ENCODE assay signal across 1 cellular context in the genomic region with DNA sequence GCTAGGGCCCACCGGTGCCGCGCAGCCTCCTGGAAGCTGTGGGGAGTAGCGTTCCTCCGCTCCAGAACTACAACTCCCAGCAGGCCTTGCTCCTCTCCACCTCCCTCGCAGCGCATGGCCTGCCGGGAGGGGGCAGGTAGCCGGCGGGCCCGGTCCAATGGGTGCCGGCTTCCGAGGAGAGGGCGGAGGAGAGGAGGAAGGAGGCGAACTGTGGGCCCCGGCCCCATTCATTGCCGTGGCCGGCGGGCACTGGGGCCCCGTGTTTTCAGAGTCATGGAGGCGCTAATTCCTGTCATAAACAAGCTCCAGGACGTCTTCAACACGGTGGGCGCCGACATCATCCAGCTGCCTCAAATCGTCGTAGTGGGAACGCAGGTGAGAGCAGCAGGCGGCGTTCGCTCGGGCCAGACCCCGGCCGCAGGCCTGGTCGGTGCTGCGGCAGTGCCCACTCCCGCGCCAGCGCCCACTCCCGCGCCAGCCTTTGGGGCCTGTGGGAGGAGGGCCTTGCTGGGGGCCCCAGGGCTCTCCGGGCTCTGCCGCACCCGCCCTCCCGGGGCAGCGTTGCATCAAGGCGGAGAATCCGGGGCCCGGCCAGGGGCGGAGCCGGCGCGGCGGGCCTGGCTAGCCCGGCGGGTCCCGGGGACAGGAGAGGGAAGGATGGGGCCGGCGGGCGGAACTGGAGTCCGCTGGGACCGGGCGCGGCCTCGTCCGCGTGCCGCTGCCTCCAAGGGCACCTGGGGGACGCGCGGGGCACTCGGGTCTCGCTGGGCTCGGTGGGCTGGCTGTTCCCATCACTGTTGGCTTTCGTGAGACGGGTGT.
TF ChIP-seq lines count a peak whose summit lies in the region.

DNM1L (plus strand) TSS at position 211 of the 819 bp plus-strand sequence; CDS start at position 274, 63 bp downstream.

TF ChIP-seq in HepG2, 621 proteins besides CTCF, POLR2A, EP300 and RAD21 (continued from another document and continues in another):
- peak; percentile 17; the same call in 1 of the 2 replicates for TF ChIP-seq NFAT5 (CRISPR knock-in tag; IDR thresholded peaks at IDR 0.05)
- TF ChIP-seq, protein P1, sequence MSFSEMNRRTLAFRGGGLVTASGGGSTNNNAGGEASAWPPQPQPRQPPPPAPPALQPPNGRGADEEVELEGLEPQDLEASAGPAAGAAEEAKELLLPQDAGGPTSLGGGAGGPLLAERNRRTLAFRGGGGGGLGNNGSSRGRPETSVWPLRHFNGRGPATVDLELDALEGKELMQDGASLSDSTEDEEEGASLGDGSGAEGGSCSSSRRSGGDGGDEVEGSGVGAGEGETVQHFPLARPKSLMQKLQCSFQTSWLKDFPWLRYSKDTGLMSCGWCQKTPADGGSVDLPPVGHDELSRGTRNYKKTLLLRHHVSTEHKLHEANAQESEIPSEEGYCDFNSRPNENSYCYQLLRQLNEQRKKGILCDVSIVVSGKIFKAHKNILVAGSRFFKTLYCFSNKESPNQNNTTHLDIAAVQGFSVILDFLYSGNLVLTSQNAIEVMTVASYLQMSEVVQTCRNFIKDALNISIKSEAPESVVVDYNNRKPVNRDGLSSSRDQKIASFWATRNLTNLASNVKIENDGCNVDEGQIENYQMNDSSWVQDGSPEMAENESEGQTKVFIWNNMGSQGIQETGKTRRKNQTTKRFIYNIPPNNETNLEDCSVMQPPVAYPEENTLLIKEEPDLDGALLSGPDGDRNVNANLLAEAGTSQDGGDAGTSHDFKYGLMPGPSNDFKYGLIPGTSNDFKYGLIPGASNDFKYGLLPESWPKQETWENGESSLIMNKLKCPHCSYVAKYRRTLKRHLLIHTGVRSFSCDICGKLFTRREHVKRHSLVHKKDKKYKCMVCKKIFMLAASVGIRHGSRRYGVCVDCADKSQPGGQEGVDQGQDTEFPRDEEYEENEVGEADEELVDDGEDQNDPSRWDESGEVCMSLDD (CRISPR knock-in tag; IDR thresholded peaks at IDR 0.05; ENCODE audit: borderline replicate concordance) = 0 out of 2 replicates have a peak, but pooled peaks have one; percentile 40
- TF ChIP-seq ZNF605 (CRISPR knock-in tag; IDR thresholded peaks at IDR 0.05) = peak; percentile 84; the same call in 1 of the 2 replicates
- TF ChIP-seq JUN (CRISPR knock-in tag; IDR thresholded peaks at IDR 0.05) = 0 out of 2 replicates have a peak, but pooled peaks have one; percentile 57
- TF ChIP-seq THYN1 (CRISPR knock-in tag; IDR thresholded peaks at IDR 0.05; ENCODE audit: borderline replicate concordance, low read depth) = no peak
- peak; percentile 22; the same call in 1 of the 2 replicates for TF ChIP-seq TGIF2 (CRISPR knock-in tag; IDR thresholded peaks at IDR 0.05)
- peak; percentile 64; the same call in 1 of the 2 replicates for TF ChIP-seq ZZZ3 (CRISPR knock-in tag; IDR thresholded peaks at IDR 0.05; ENCODE audit: borderline replicate concordance)
- TF ChIP-seq HNRNPUL1 (IDR thresholded peaks at IDR 0.05; ENCODE audit: low read depth, low read length) = no peak
- peak; percentile 93; the same call in 1 of the 2 replicates for TF ChIP-seq PAWR (CRISPR knock-in tag; IDR thresholded peaks at IDR 0.05; ENCODE audit: borderline replicate concordance)
- TF ChIP-seq POLR2G (IDR thresholded peaks at IDR 0.05; ENCODE audit: low read depth, low read length) = peak; percentile 97
- TF ChIP-seq, protein P2, sequence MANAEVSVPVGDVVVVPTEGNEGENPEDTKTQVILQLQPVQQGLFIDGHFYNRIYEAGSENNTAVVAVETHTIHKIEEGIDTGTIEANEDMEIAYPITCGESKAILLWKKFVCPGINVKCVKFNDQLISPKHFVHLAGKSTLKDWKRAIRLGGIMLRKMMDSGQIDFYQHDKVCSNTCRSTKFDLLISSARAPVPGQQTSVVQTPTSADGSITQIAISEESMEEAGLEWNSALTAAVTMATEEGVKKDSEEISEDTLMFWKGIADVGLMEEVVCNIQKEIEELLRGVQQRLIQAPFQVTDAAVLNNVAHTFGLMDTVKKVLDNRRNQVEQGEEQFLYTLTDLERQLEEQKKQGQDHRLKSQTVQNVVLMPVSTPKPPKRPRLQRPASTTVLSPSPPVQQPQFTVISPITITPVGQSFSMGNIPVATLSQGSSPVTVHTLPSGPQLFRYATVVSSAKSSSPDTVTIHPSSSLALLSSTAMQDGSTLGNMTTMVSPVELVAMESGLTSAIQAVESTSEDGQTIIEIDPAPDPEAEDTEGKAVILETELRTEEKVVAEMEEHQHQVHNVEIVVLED (CRISPR knock-in tag; IDR thresholded peaks at IDR 0.05; ENCODE audit: borderline replicate concordance) = peak; percentile 55
- peak; percentile 100 for TF ChIP-seq ZNF143 (CRISPR knock-in tag; IDR thresholded peaks at IDR 0.05)
- no peak for TF ChIP-seq MAFG (CRISPR knock-in tag; IDR thresholded peaks at IDR 0.05)
- TF ChIP-seq, protein P3, sequence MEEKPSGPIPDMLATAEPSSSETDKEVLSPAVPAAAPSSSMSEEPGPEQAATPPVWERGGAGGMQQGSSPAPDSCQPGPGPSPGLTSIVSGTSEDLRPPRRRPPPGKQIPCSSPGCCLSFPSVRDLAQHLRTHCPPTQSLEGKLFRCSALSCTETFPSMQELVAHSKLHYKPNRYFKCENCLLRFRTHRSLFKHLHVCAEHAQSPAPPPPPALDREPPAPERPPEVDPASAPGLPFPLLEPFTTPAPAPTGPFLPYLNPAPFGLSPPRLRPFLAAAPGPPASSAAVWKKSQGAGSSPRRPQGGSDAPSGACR (CRISPR knock-in tag; IDR thresholded peaks at IDR 0.05) = peak; percentile 91
- TF ChIP-seq ZNF329 (CRISPR knock-in tag; IDR thresholded peaks at IDR 0.05; ENCODE audit: low read depth) = peak; percentile 68; the same call in 1 of the 2 replicates
- TF ChIP-seq CSRNP1 (CRISPR knock-in tag; IDR thresholded peaks at IDR 0.05) = 0 out of 2 replicates have a peak, but pooled peaks have one; percentile 76
- 0 out of 2 replicates have a peak, but pooled peaks have one; percentile 76 for TF ChIP-seq ZNF850 (CRISPR knock-in tag; conservative IDR thresholded peaks at IDR 0.05)
- TF ChIP-seq ZNF44 (CRISPR knock-in tag; IDR thresholded peaks at IDR 0.05) = no peak
- peak; percentile 70 for TF ChIP-seq ZMYM2 (CRISPR knock-in tag; IDR thresholded peaks at IDR 0.05)
- TF ChIP-seq, protein P4, sequence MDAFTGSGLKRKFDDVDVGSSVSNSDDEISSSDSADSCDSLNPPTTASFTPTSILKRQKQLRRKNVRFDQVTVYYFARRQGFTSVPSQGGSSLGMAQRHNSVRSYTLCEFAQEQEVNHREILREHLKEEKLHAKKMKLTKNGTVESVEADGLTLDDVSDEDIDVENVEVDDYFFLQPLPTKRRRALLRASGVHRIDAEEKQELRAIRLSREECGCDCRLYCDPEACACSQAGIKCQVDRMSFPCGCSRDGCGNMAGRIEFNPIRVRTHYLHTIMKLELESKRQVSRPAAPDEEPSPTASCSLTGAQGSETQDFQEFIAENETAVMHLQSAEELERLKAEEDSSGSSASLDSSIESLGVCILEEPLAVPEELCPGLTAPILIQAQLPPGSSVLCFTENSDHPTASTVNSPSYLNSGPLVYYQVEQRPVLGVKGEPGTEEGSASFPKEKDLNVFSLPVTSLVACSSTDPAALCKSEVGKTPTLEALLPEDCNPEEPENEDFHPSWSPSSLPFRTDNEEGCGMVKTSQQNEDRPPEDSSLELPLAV (CRISPR knock-in tag; conservative IDR thresholded peaks at IDR 0.05; ENCODE audit: low read depth) = no peak
- TF ChIP-seq PAF1 (CRISPR knock-in tag; IDR thresholded peaks at IDR 0.05) = no peak
- TF ChIP-seq GATA4 (IDR thresholded peaks at IDR 0.05; ENCODE audit: borderline replicate concordance, low read depth) = 0 out of 2 replicates have a peak, but pooled peaks have one; percentile 29
- TF ChIP-seq ZNF776 (CRISPR knock-in tag; IDR thresholded peaks at IDR 0.05) = peak; percentile 61; the same call in 1 of the 2 replicates
- peak; percentile 76; the same call in 1 of the 2 replicates for TF ChIP-seq SP5 (CRISPR knock-in tag; IDR thresholded peaks at IDR 0.05; ENCODE audit: borderline replicate concordance, low read depth)
- no peak for TF ChIP-seq ZNF232 (CRISPR knock-in tag; IDR thresholded peaks at IDR 0.05; ENCODE audit: borderline replicate concordance)
- peak; percentile 32; the same call in 1 of the 2 replicates for TF ChIP-seq TARDBP (CRISPR knock-in tag; IDR thresholded peaks at IDR 0.05)
- TF ChIP-seq, protein P5, sequence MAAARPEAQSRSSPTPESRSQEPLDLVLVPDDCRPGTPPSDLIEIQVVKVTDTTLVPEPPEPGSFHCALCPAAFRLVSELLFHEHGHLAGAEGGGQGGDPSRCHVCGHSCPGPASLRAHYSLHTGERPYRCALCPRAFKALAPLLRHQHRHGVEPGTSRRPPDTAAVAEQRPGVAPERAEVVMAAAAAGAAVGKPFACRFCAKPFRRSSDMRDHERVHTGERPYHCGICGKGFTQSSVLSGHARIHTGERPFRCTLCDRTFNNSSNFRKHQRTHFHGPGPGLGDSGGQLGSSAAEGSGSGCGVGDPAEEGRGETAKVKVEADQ (CRISPR knock-in tag; IDR thresholded peaks at IDR 0.05; ENCODE audit: borderline replicate concordance) = no peak; the same call in 1 of the 2 replicates
- no peak for TF ChIP-seq ZNF713 (CRISPR knock-in tag; IDR thresholded peaks at IDR 0.05)
- TF ChIP-seq, protein P6, sequence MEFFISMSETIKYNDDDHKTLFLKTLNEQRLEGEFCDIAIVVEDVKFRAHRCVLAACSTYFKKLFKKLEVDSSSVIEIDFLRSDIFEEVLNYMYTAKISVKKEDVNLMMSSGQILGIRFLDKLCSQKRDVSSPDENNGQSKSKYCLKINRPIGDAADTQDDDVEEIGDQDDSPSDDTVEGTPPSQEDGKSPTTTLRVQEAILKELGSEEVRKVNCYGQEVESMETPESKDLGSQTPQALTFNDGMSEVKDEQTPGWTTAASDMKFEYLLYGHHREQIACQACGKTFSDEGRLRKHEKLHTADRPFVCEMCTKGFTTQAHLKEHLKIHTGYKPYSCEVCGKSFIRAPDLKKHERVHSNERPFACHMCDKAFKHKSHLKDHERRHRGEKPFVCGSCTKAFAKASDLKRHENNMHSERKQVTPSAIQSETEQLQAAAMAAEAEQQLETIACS (CRISPR knock-in tag; IDR thresholded peaks at IDR 0.05) = peak; percentile 56
- peak; percentile 40; the same call in 1 of the 2 replicates for TF ChIP-seq CREB1 (IDR thresholded peaks at IDR 0.05)
- peak; percentile 86 for TF ChIP-seq CREB1 (CRISPR knock-in tag; IDR thresholded peaks at IDR 0.05)
- TF ChIP-seq, protein P7, sequence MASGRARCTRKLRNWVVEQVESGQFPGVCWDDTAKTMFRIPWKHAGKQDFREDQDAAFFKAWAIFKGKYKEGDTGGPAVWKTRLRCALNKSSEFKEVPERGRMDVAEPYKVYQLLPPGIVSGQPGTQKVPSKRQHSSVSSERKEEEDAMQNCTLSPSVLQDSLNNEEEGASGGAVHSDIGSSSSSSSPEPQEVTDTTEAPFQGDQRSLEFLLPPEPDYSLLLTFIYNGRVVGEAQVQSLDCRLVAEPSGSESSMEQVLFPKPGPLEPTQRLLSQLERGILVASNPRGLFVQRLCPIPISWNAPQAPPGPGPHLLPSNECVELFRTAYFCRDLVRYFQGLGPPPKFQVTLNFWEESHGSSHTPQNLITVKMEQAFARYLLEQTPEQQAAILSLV (CRISPR knock-in tag; IDR thresholded peaks at IDR 0.05; ENCODE audit: borderline replicate concordance) = peak; percentile 62; the same call in 1 of the 2 replicates
- TF ChIP-seq ZNF235 (CRISPR knock-in tag; IDR thresholded peaks at IDR 0.05; ENCODE audit: borderline replicate concordance) = peak; percentile 86; the same call in 1 of the 2 replicates
- peak; percentile 70; the same call in 1 of the 2 replicates for TF ChIP-seq ZFAT (CRISPR knock-in tag; conservative IDR thresholded peaks at IDR 0.05)
- TF ChIP-seq FOSL2 (CRISPR knock-in tag; IDR thresholded peaks at IDR 0.05) = peak; percentile 2; the same call in 1 of the 2 replicates
- TF ChIP-seq ARNTL (CRISPR knock-in tag; IDR thresholded peaks at IDR 0.05) = peak; percentile 68; the same call in 1 of the 2 replicates
- 0 out of 2 replicates have a peak, but pooled peaks have one; percentile 18 for TF ChIP-seq ZNF644 (CRISPR knock-in tag; IDR thresholded peaks at IDR 0.05; ENCODE audit: low read depth)
- TF ChIP-seq KAT8 (CRISPR knock-in tag; IDR thresholded peaks at IDR 0.05) = peak; percentile 83
- peak; percentile 90; the same call in 1 of the 2 replicates for TF ChIP-seq ZNF607 (CRISPR knock-in tag; IDR thresholded peaks at IDR 0.05; ENCODE audit: borderline replicate concordance)
- TF ChIP-seq ZNF550 (CRISPR knock-in tag; IDR thresholded peaks at IDR 0.05; ENCODE audit: borderline replicate concordance) = no peak
